In the genomic region with DNA sequence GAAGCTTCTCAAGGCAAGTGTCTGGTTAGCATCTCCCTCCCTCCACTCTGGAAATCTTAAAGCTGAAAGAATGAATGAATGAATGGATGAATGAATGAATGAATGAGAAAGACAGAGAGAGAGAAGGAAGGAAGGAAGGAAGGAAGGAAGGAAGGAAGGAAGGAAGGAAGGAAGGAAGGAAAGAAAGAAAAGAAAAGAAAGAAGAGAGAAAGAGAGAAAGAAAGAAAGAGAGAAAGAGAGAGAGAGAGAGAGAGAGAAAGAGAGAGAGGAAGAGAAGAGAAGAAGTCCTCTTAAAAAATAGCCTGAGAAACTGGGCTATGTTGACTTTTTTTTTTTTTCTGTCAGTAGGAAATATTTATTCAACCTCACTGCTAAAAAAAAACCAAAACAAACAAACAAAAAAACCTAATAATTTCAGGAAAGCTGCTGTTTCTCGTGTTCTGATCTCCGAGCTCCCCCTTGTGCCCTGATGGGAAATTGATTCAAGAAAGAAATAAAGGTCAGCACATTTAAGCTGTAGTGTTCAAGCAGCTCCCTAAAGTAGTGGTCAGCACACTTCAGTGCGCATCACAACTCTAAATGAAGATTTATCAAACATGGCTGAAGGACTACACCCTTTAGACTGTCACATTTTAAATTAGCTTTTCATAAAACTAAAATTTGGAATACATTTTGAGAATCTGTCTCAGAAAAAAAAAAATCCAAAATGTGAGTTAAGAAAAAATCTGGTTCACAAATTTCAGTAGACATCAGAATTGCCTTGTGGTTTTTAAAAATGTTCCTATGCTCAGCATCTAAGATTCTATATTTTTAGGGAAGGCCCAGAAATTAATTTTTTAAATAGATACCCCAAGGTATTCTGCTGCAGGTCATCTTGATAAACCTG, we compare ENCODE assay signal across 9 cellular contexts.
DNase-seq lines count a peak whose midpoint lies in the region; ATAC-seq and TF ChIP-seq lines count a peak whose summit lies in the region.
"Had no signal": no experiment of that assay in that cellular context is flagged by ENCODE, and none has a peak within 500 bp of the region (broad histone marks: within the 10 kb centered on the region; RNA-seq: fewer than 3 reads in every experiment).

No MANE protein-coding gene starts in this region.

- no peaks in the 10 kb centered on the region for H3K36me3 ChIP-seq in CD8-positive, alpha-beta T cell (ENCODE audit: insufficient read depth, low read length)

- H3K27me3 Mint-ChIP-seq in CD8-positive, alpha-beta T cell (ENCODE audit: low read depth): peaks cover 6% of the 10 kb centered on the region
- H3K27me3 Mint-ChIP-seq: memory B cell had no signal

- H3K4me3 Mint-ChIP-seq in CD8-positive, alpha-beta T cell: no peak overlapping the region
- H3K4me3 Mint-ChIP-seq: memory B cell had no signal

- H3K9me3 Mint-ChIP-seq in CD8-positive, alpha-beta T cell: no peaks in the 10 kb centered on the region
- H3K9me3 Mint-ChIP-seq: memory B cell had no signal

- H3K27ac ChIP-seq in CD8-positive, alpha-beta T cell (ENCODE audit: low read depth, low read length): no peak overlapping the region

- CTCF ChIA-PET in CD8-positive, alpha-beta T cell (lab: Charles Lee): interaction anchor here (0.6 kb wide), 1 partner anchor 23 kb away, joined by 4 read pairs; no protein-coding TSS in a partner anchor

- intact Hi-C loops in CD8-positive, alpha-beta T cell (cut with DNase I, micrococcal nuclease): no loop called here

- H3K4me1 ChIP-seq in CD8-positive, alpha-beta T cell (ENCODE audit: insufficient read depth, low read length): no peaks in the 10 kb centered on the region

- POLR2A ChIA-PET in CD8-positive, alpha-beta T cell (lab: Charles Lee): no interaction called here

- no peaks in the 10 kb centered on the region for H3K9me3 ChIP-seq in CD8-positive, alpha-beta T cell (ENCODE audit: low read length)

- no peak overlapping the region for H3K4me3 ChIP-seq in CD8-positive, alpha-beta T cell (ENCODE audit: low read depth, low read length)
- no peak overlapping the region for H3K4me3 ChIP-seq in LNCaP clone FGC (ENCODE audit: low read depth, low read length)

- no peak for ATAC-seq in CD8-positive, alpha-beta T cell
- ATAC-seq in GM18511 (IDR thresholded peaks at IDR 0.05; ENCODE audit: unreplicated experiment): peak; percentile 65
- ATAC-seq in GM18873 (IDR thresholded peaks at IDR 0.05; ENCODE audit: low FRiP score, unreplicated experiment): no peak

- H3K4me1 Mint-ChIP-seq in CD8-positive, alpha-beta T cell (ENCODE audit: low read depth): no peaks in the 10 kb centered on the region

- H3K27ac Mint-ChIP-seq in CD8-positive, alpha-beta T cell: no peak overlapping the region
- H3K27ac Mint-ChIP-seq: memory B cell had no signal

- no peaks in the 10 kb centered on the region for H3K36me3 Mint-ChIP-seq in CD8-positive, alpha-beta T cell

- DNase-seq in CD8-positive, alpha-beta T cell: no peak
- DNase-seq in LNCaP clone FGC (ENCODE audit: low read depth) (no peak), astrocyte of the hippocampus (ENCODE audit: low read depth, low spot score) (peak; percentile 53), medulla oblongata (ENCODE audit: extremely low spot score) (peak; percentile 59)
- no peak for DNase-seq in effector CD8-positive, alpha-beta T cell (lab: John Stamatoyannopoulos, UW)
- no peak for DNase-seq in activated CD4-positive, alpha-beta T cell treated with anti-CD3 and anti-CD28 coated beads, Interleukin-2, amount 50 U/mL, for 4 hours

- H3K27me3 ChIP-seq in CD8-positive, alpha-beta T cell (ENCODE audit: insufficient read depth, low read length): no peaks in the 10 kb centered on the region

- TF ChIP-seq CTCF in CD8-positive, alpha-beta T cell (IDR thresholded peaks at IDR 0.05): peak; percentile 39
- peak; percentile 75 for TF ChIP-seq CTCF in LNCaP clone FGC (IDR thresholded peaks at IDR 0.05; ENCODE audit: control insufficient read depth, extremely low read depth, insufficient read depth)

Comparison
In these comparisons a context has a peak if more than half of its experiments do, and no peak if none do; other contexts are left out.
1. DNase-seq: peak in astrocyte of the hippocampus (single experiment) and medulla oblongata (single experiment); none in CD8-positive, alpha-beta T cell (0 of 7), LNCaP clone FGC (single experiment), effector CD8-positive, alpha-beta T cell (single experiment) and activated CD4-positive, alpha-beta T cell treated with anti-CD3 and anti-CD28 coated beads, Interleukin-2, amount 50 U/mL, for 4 hours (0 of 2).